18 cellular contexts compared by ENCODE assay signal in the genomic region with DNA sequence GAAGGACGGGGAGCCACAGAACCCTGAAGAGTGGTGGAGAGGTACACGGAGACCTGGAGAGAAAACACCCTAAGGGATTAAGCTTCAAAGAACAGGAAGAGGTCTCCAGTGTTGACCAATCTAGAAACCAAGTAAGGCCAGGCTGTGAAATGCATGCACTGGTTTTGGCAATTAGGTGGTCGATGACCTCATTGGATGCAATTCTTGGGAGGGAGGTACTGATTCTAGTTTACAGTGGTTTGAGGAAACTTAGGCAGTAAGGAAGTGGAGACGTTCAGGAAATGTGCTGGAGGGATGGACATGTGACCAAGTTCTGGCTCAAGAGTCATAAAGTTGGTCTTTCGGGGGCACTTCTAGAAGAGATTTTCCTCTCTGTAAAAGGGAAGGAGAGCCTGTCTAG.
"Had no signal": no experiment of that assay in that cellular context is flagged by ENCODE, and none has a peak within 500 bp of the region (broad histone marks: within the 10 kb centered on the region; RNA-seq: fewer than 3 reads in every experiment).

No MANE protein-coding gene starts in this region.

- DNase-seq: activated CD4-positive, CD25-positive, alpha-beta regulatory T cell treated with anti-CD3 and anti-CD28 coated beads, Interleukin-2, amount 50 U/mL, for 72 hours; activated naive CD4-positive, alpha-beta T cell; activated naive CD8-positive, alpha-beta T cell treated with anti-CD3 and anti-CD28 coated beads, Interleukin-2, amount 10 ng/mL, durations not matched to agents 7 days and 5 days; activated T-cell treated with anti-CD3 and anti-CD28 coated beads for 4 hours; aorta; left lung; mesenchymal stem cell; nephron progenitor cell; occipital lobe; stimulated activated CD4-positive, alpha-beta T cell treated with anti-CD3 and anti-CD28 coated beads, Interleukin-15, amount 100 ng/mL, for 24 hours; stimulated activated CD4-positive, alpha-beta T cell treated with anti-CD3 and anti-CD28 coated beads, Interleukin-4, amount 100 ng/mL, for 1 hour; stimulated activated naive B cell treated with anti-CD40 and anti-IgM and Interleukin-4, amounts not matched to agents 10 μg/mL and 1 μg/mL and 100 μg/mL, for 72 hours; T-helper 9 cell; tibial artery; uterus had no signal

- ATAC-seq: left lung; stimulated activated naive B cell treated with anti-CD40 and anti-IgM and Interleukin-4, amounts not matched to agents 10 μg/mL and 1 μg/mL and 100 μg/mL, for 72 hours had no signal

- H3K9me3 ChIP-seq: right atrium auricular region, tibial artery, uterus had no signal

- H3K27me3 ChIP-seq: left lung, right atrium auricular region, tibial artery, uterus had no signal

- H3K4me1 ChIP-seq: left lung, right atrium auricular region, tibial artery, uterus had no signal

- H3K36me3 ChIP-seq: left lung, right atrium auricular region, tibial artery, uterus had no signal

- H3K4me3 ChIP-seq: left lung, right atrium auricular region, skin epidermis, tibial artery, uterus had no signal

- FAIRE-seq: islet of Langerhans had no signal
